In genomic region chr10:14588084-14588937, GRCh38 we compare ENCODE assay signal across 8 cellular contexts.
DNase-seq lines count a peak whose midpoint lies in the region; ATAC-seq, FAIRE-seq and TF ChIP-seq lines count a peak whose summit lies in the region.

No MANE protein-coding gene starts in this region.

- no peak for TF ChIP-seq EP300 in esophagus muscularis mucosa (IDR thresholded peaks at IDR 0.05)

- 62 to 65% methylated on average over 13 of the region's 13 CpGs for WGBS in lung, 2 donors
- WGBS in esophagus muscularis mucosa, result 52% methylated on average over 13 of the region's 13 CpGs

- TF ChIP-seq CTCF in bronchial epithelial cell (IDR thresholded peaks at IDR 0.05; ENCODE audit: insufficient read depth, low read length, severe bottlenecking), result no peak
- no peak for TF ChIP-seq CTCF in lung (IDR thresholded peaks at IDR 0.05; ENCODE audit: control extremely low read depth, extremely low read depth)
- TF ChIP-seq CTCF in upper lobe of right lung (IDR thresholded peaks at IDR 0.05), result no peak
- no peak for TF ChIP-seq CTCF in esophagus muscularis mucosa (IDR thresholded peaks at IDR 0.05)

- DNase-seq in Caki2 (ENCODE audit: low read depth) (peak; percentile 88), MV-4-11 (lab: John Stamatoyannopoulos, UW) (peak; percentile 73), bronchial epithelial cell (ENCODE audit: low read depth) (peak; percentile 86), lung (ENCODE audit: low spot score) (no peak), upper lobe of right lung (no peak), esophagus muscularis mucosa (ENCODE audit: extremely low spot score) (no peak), OCI-M2 (lab: John Stamatoyannopoulos, UW; ENCODE audit: unreplicated experiment) (no peak)

- intact Hi-C loops in upper lobe of right lung (cut with DNase I), result no loop called here
- intact Hi-C loops in esophagus muscularis mucosa (cut with DNase I), result no loop called here

- H3K4me3 ChIP-seq in bronchial epithelial cell (ENCODE audit: low read depth, low read length) (no peak overlapping the region), lung (no peak overlapping the region), upper lobe of right lung (no peak overlapping the region), esophagus muscularis mucosa (no peak overlapping the region)

- FAIRE-seq in bronchial epithelial cell (lab: Jason Lieb, UNC), result no peak

- H3K27ac ChIP-seq in lung (ENCODE audit: low read depth in 1 of 2, low read length in 1 of 2), result peak overlapping the region in 1 of 2 donors; percentile 63
- peak overlapping the region; percentile 55 for H3K27ac ChIP-seq in upper lobe of right lung
- peak overlapping the region in 2 of 4 donors; percentile 7 to 19 for H3K27ac ChIP-seq in esophagus muscularis mucosa (replicated peaks in 1 of 4)

- no peak for TF ChIP-seq POLR2A in esophagus muscularis mucosa (IDR thresholded peaks at IDR 0.05; ENCODE audit: low read depth)

- H3K4me1 ChIP-seq in lung (ENCODE audit: control insufficient read depth in 2 of 2, insufficient read depth in 2 of 2, low read length in 2 of 2) (peaks cover 2 to 14% of the 10 kb centered on the region in 2 donors), upper lobe of right lung (peaks cover 37% of the 10 kb centered on the region), esophagus muscularis mucosa (peaks cover 0 to 17% (median 12%) of the 10 kb centered on the region in 4 donors)

- H3K36me3 ChIP-seq in bronchial epithelial cell (ENCODE audit: control insufficient read depth, insufficient read depth, low read length) (no peaks in the 10 kb centered on the region), lung (ENCODE audit: control insufficient read depth in 2 of 2, insufficient read depth in 2 of 2, low read length in 2 of 2) (no peaks in the 10 kb centered on the region), upper lobe of right lung (peaks cover 7% of the 10 kb centered on the region), esophagus muscularis mucosa (no peaks in the 10 kb centered on the region)

- H3K27me3 ChIP-seq in bronchial epithelial cell (ENCODE audit: control insufficient read depth, insufficient read depth, low read length) (no peaks in the 10 kb centered on the region), lung (ENCODE audit: control insufficient read depth, insufficient read depth) (no peaks in the 10 kb centered on the region), upper lobe of right lung (no peaks in the 10 kb centered on the region), esophagus muscularis mucosa (no peaks in the 10 kb centered on the region)

- H3K9me3 ChIP-seq in lung (ENCODE audit: control insufficient read depth in 2 of 2, insufficient read depth in 1 of 2, low read length in 1 of 2) (no peaks in the 10 kb centered on the region), upper lobe of right lung (no peaks in the 10 kb centered on the region), esophagus muscularis mucosa (no peaks in the 10 kb centered on the region)

- in situ Hi-C loops in Caki2 (cut with HindIII; ENCODE audit: low pct_unique_long_range_greater_than_20kb, low sequenced_read_pairs), result no loop called here

- ATAC-seq in GM21576 (IDR thresholded peaks at IDR 0.05; ENCODE audit: unreplicated experiment) (peak; percentile 51), lung (ENCODE audit: insufficient read depth, low FRiP score) (peak; percentile 13), upper lobe of right lung (peak; percentile 61)

Comparison
In these comparisons a context has a peak if more than half of its experiments do, and no peak if none do; other contexts are left out.
1. DNase-seq: peak in Caki2 (single experiment), MV-4-11 (single experiment) and bronchial epithelial cell (single experiment); none in lung (single experiment), upper lobe of right lung (single experiment), esophagus muscularis mucosa (single experiment) and OCI-M2 (single experiment).
2. Peak in every context shown above with its lines, with median percentiles within 50 percentile points of each other: ATAC-seq.